Comparison of ENCODE assay signal across 8 cellular contexts in the genomic region with DNA sequence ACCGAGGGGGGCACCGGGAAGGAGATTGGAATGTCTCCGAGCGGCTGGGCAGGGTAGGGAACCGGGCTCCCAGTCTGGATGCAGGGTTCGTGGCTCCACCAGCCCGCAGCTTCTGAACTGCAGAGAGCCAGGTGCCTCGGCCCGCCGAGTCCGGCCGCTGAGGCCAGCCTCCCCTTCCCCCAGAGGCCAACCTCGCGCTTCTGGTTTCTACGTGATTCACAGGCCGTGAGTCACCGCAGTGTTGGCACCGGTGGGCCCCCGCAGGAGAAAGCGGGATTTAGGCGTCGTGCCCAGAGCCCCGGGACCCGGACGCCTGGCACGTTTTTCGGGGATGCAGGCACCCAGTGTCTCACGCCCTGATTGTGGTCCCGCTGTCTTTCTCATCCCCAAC. TPM values are rescaled to one million over a fixed set of nuclear protein-coding genes. Genes with fewer than 3 reads are reported as not detected.
DNase-seq lines count a peak whose midpoint lies in the region; ATAC-seq and TF ChIP-seq lines count a peak whose summit lies in the region.

No MANE protein-coding gene starts in this region.

- peaks cover 52% of the 10 kb centered on the region for H3K4me1 Mint-ChIP-seq in GM23338
- H3K4me1 Mint-ChIP-seq in mesothelial cell of epicardium, result peaks cover 80% of the 10 kb centered on the region

- H3K9me3 ChIP-seq in SJSA1 (replicated peaks) (no peaks in the 10 kb centered on the region), subcutaneous abdominal adipose tissue (ENCODE audit: control insufficient read depth in 5 of 5, low read length in 5 of 5) (no peaks in the 10 kb centered on the region)

- peak overlapping the region; percentile 83 for H3K4me3 Mint-ChIP-seq in GM23338
- H3K4me3 Mint-ChIP-seq in mesothelial cell of epicardium, result peak overlapping the region; percentile 84

- H3K27ac ChIP-seq in GM23338 (ENCODE audit: low read depth) (no peak overlapping the region), SJSA1 (no peak overlapping the region), subcutaneous abdominal adipose tissue (ENCODE audit: low read depth, low read length) (peak overlapping the region; percentile 67)

- H3K36me3 ChIP-seq in GM23338 (ENCODE audit: insufficient read depth) (no peaks in the 10 kb centered on the region), SJSA1 (no peaks in the 10 kb centered on the region), subcutaneous abdominal adipose tissue (ENCODE audit: control insufficient read depth in 5 of 5, insufficient read depth in 5 of 5, low read length in 5 of 5) (peaks cover 0 to 5% (median 1%) of the 10 kb centered on the region in 5 donors)

- no peak for TF ChIP-seq CTCF in GM23338 (conservative IDR thresholded peaks at IDR 0.05; ENCODE audit: low read depth in 2 of 2)
- TF ChIP-seq CTCF in mesothelial cell of epicardium (IDR thresholded peaks at IDR 0.05; ENCODE audit: unreplicated experiment), result no peak
- TF ChIP-seq CTCF in GM10248 (IDR thresholded peaks at IDR 0.05; ENCODE audit: control extremely low read depth, extremely low read depth, low read depth, missing control alignments), result no peak

- H2AFZ ChIP-seq in GM23338, result peak overlapping the region; percentile 63; the same call in 1 of the 2 replicates

- peaks cover 13% of the 10 kb centered on the region for H3K79me2 ChIP-seq in GM23338 (replicated peaks; ENCODE audit: insufficient read depth)

- ATAC-seq in GM23338 (peak; percentile 1), GM18909 (IDR thresholded peaks at IDR 0.05; ENCODE audit: poor library complexity, unreplicated experiment) (no peak), HG03521 (IDR thresholded peaks at IDR 0.05; ENCODE audit: unreplicated experiment) (no peak)

- peaks cover 51% of the 10 kb centered on the region for H3K4me1 ChIP-seq in GM23338 (ENCODE audit: insufficient read depth)
- H3K4me1 ChIP-seq in SJSA1 (replicated peaks), result peaks cover 54% of the 10 kb centered on the region
- peaks cover 4 to 65% (median 57%) of the 10 kb centered on the region in 5 donors for H3K4me1 ChIP-seq in subcutaneous abdominal adipose tissue (ENCODE audit: control insufficient read depth in 5 of 5, insufficient read depth in 5 of 5, low read length in 5 of 5)

- H3K4me3 ChIP-seq in GM23338 (peak overlapping the region; percentile 67), SJSA1 (no peak overlapping the region; the same call in 1 of the 2 replicates), subcutaneous abdominal adipose tissue (ENCODE audit: low read depth in 1 of 5, low read length in 5 of 5) (peak overlapping the region; percentile 13 to 66 (median 55))

- CTCF ChIA-PET in GM10248 (lab: Yijun Ruan, JAX), result interaction anchor here (1.0 to 27.7 kb wide), 11 partner anchors 11 to 144 kb away, joined by 4 to 597 read pairs (median 36); partner anchors contain the start of genes HAPLN2, ISG20L2, METTL25B and NES

- H3K4me2 ChIP-seq in GM23338, result peak overlapping the region; percentile 92

- H4K20me1 ChIP-seq in GM23338 (replicated peaks; ENCODE audit: insufficient read depth), result no peaks in the 10 kb centered on the region; the same call in 1 of the 2 replicates

- H3K9ac ChIP-seq in subcutaneous abdominal adipose tissue (ENCODE audit: low read length in 5 of 5), result peak overlapping the region in 2 of 5 donors; percentile 37 to 66

- H3K27me3 Mint-ChIP-seq in GM23338 (ENCODE audit: insufficient read depth, low read depth, poor library complexity) (peaks cover 29% of the 10 kb centered on the region), mesothelial cell of epicardium (ENCODE audit: low read depth) (no peaks in the 10 kb centered on the region)

- H3K36me3 Mint-ChIP-seq in GM23338 (ENCODE audit: low read depth) (peaks cover 22% of the 10 kb centered on the region), mesothelial cell of epicardium (peaks cover 3% of the 10 kb centered on the region)

- peaks cover 29% of the 10 kb centered on the region for H3F3A ChIP-seq in GM23338 (replicated peaks; ENCODE audit: low read depth)

- H3K27ac Mint-ChIP-seq in GM23338 (no peak overlapping the region), mesothelial cell of epicardium (peak overlapping the region; percentile 79)

- DNase-seq in GM23338 (ENCODE audit: low spot score), result peak; percentile 67
- peak; percentile 67 to 78 for DNase-seq in SJSA1 (ENCODE audit: low read depth in 1 of 2, low spot score in 2 of 2)
- DNase-seq in dedifferentiated amniotic fluid mesenchymal stem cell (ENCODE audit: extremely low spot score), result peak; percentile 38
- no peak for DNase-seq in mesothelial cell of epicardium (ENCODE audit: low spot score in 2 of 2, unreplicated experiment in 2 of 2)
- no peak for DNase-seq in GM10248 (ENCODE audit: extremely low spot score)

- H3K9me2 ChIP-seq in GM23338 (ENCODE audit: insufficient read depth), result no peaks in the 10 kb centered on the region

- POLR2A ChIA-PET in GM10248 (lab: Yijun Ruan, JAX), result no interaction called here

- H3K27me3 ChIP-seq in GM23338 (ENCODE audit: insufficient read depth), result peaks cover 27% of the 10 kb centered on the region
- H3K27me3 ChIP-seq in SJSA1 (replicated peaks), result no peaks in the 10 kb centered on the region; the same call in none of the 2 replicates
- peaks cover 32 to 53% (median 34%) of the 10 kb centered on the region in 5 donors for H3K27me3 ChIP-seq in subcutaneous abdominal adipose tissue (ENCODE audit: control insufficient read depth in 5 of 5, insufficient read depth in 4 of 5, low read length in 5 of 5)

- H3K9me3 Mint-ChIP-seq in GM23338 (no peaks in the 10 kb centered on the region), mesothelial cell of epicardium (no peaks in the 10 kb centered on the region)

TF ChIP-seq in GM23338, 12 proteins besides CTCF, POLR2A, EP300 and RAD21:
- TF ChIP-seq EZH2 (IDR thresholded peaks at IDR 0.05; ENCODE audit: low read depth, unreplicated experiment) (peak; percentile 43), POLR2AphosphoS5 (IDR thresholded peaks at IDR 0.05; ENCODE audit: low read depth) (no peak)

RNA-seq across cellular contexts. Expression of gene CRABP2, which starts 0.5 kb away (rescaled TPM):
- total RNA-seq in GM23338 (2014; rRNA removed; shearing (Covaris generic)), result 35.1 and 45.9 TPM in 2 replicates
- 137 and 138 TPM in 2 replicates for polyA plus RNA-seq in GM23338 (2016; fragmentation: Nextera tagmentation; extraction: Ambion mirVana)
- total RNA-seq in SJSA1 (2014; rRNA removed; shearing (Covaris generic)), result 2.8 and 6.7 TPM in 2 replicates
- 676 to 704 TPM (median 686 TPM) in 3 replicates for total RNA-seq in mesothelial cell of epicardium

RNA-seq across cellular contexts. Expression of gene METTL25B, which starts 23.3 kb away (rescaled TPM):
- total RNA-seq in GM23338 (2014; rRNA removed; shearing (Covaris generic)), result 12.9 and 18.3 TPM in 2 replicates
- 18.1 and 21.1 TPM in 2 replicates for polyA plus RNA-seq in GM23338 (2016; fragmentation: Nextera tagmentation; extraction: Ambion mirVana)
- total RNA-seq in SJSA1 (2014; rRNA removed; shearing (Covaris generic)), result 6.4 and 6.5 TPM in 2 replicates
- 36.9 to 39.2 TPM (median 39.0 TPM) in 3 replicates for total RNA-seq in mesothelial cell of epicardium

RNA-seq across cellular contexts. Expression of gene ISG20L2, which starts 23.6 kb away (rescaled TPM):
- total RNA-seq in GM23338 (2014; rRNA removed; shearing (Covaris generic)), result 34.9 and 50.9 TPM in 2 replicates
- polyA plus RNA-seq in GM23338 (2016; fragmentation: Nextera tagmentation; extraction: Ambion mirVana), result 22.2 and 23.1 TPM in 2 replicates
- 13.8 and 21.5 TPM in 2 replicates for total RNA-seq in SJSA1 (2014; rRNA removed; shearing (Covaris generic))
- 37.3 to 41.9 TPM (median 39.3 TPM) in 3 replicates for total RNA-seq in mesothelial cell of epicardium

RNA-seq across cellular contexts. Expression of gene NES, which starts 27.7 kb away (rescaled TPM):
- total RNA-seq in GM23338 (2014; rRNA removed; shearing (Covaris generic)), result 85.3 and 95.9 TPM in 2 replicates
- 25.0 and 27.5 TPM in 2 replicates for polyA plus RNA-seq in GM23338 (2016; fragmentation: Nextera tagmentation; extraction: Ambion mirVana)
- total RNA-seq in SJSA1 (2014; rRNA removed; shearing (Covaris generic)), result 149 and 169 TPM in 2 replicates
- 53.8 to 56.9 TPM (median 56.8 TPM) in 3 replicates for total RNA-seq in mesothelial cell of epicardium

RNA-seq across cellular contexts. Expression of gene MRPL24, which starts 36.0 kb away (rescaled TPM):
- total RNA-seq in GM23338 (2014; rRNA removed; shearing (Covaris generic)), result 18.8 and 23.8 TPM in 2 replicates
- polyA plus RNA-seq in GM23338 (2016; fragmentation: Nextera tagmentation; extraction: Ambion mirVana), result 45.7 and 52.4 TPM in 2 replicates
- total RNA-seq in SJSA1 (2014; rRNA removed; shearing (Covaris generic)), result 70.0 and 126 TPM in 2 replicates
- 35.5 to 40.5 TPM (median 38.4 TPM) in 3 replicates for total RNA-seq in mesothelial cell of epicardium

Comparison
In these comparisons a context has a peak if more than half of its experiments do, and no peak if none do; other contexts are left out.
1. DNase-seq: peak in GM23338 (single experiment), SJSA1 (2 of 2) and dedifferentiated amniotic fluid mesenchymal stem cell (single experiment); none in mesothelial cell of epicardium (0 of 2) and GM10248 (single experiment).
2. RNA of gene CRABP2, which starts 0.5 kb away (total RNA-seq): 676 to 704 TPM in mesothelial cell of epicardium; 35.1 to 45.9 TPM in GM23338 and 2.8 to 6.7 TPM in SJSA1; every median in the first group is over 10 times any median in the second.